ENCODE assay signal across 19 cellular contexts in the genomic region with DNA sequence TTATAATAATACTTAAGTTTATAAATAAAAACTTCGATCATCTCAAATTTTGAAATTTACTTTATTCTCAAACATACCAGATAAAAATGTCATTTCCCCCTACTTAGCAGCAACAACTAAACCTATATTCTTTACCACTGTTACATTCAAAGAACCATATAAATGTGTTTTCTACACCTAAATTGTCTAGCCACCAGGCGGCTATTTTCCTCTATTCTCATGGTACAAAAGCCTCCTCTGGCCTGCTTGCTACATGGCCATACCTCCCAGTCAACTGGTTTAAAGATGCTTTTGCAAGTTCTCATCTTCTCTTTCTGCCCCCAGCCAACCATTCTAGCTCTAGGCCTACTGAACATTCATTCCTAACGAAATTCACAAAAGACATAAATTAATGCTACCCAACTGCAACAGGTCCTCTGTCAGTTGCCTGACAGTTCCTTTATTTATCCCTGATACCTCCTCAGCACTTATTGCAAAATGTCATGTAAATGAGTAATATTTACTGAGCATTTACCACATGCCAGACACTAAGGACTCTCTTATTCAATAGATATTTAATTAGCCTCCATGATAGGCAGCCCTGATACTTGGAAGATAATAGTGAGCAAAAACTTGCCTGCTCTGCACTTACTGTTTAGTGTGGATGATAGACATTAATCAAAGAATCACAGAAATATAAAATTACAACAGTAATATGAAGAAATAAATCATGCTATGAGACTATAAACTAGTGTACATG. TPM values are rescaled to one million over a fixed set of nuclear protein-coding genes. Genes with fewer than 3 reads are reported as not detected.
DNase-seq lines count a peak whose midpoint lies in the region; ATAC-seq, FAIRE-seq and TF ChIP-seq lines count a peak whose summit lies in the region.
"Had no signal": no experiment of that assay in that cellular context is flagged by ENCODE, and none has a peak within 500 bp of the region (broad histone marks: within the 10 kb centered on the region; RNA-seq: fewer than 3 reads in every experiment).

No MANE protein-coding gene starts in this region.

- no peaks in the 10 kb centered on the region for H3K27me3 ChIP-seq in bronchial epithelial cell (ENCODE audit: control insufficient read depth, insufficient read depth, low read length)
- H3K27me3 ChIP-seq: SJSA1 had no signal

- CTCF ChIA-PET in activated naive CD4-positive, alpha-beta T cell treated with anti-CD3 and anti-CD28 coated beads for 36 hours (lab: Charles Lee) = no interaction called here

- H3K9me3 Mint-ChIP-seq in activated naive CD4-positive, alpha-beta T cell treated with anti-CD3 and anti-CD28 coated beads, Interleukin-2, amount 50 U/mL, for 24 hours = no peaks in the 10 kb centered on the region
- no peaks in the 10 kb centered on the region for H3K9me3 Mint-ChIP-seq in activated naive CD4-positive, alpha-beta T cell treated with anti-CD3 and anti-CD28 coated beads for 36 hours
- no peaks in the 10 kb centered on the region for H3K9me3 Mint-ChIP-seq in activated T-helper 1 cell treated with anti-CD3 and anti-CD28 coated beads, Interleukin-12 subunit alpha, Interleukin-12 subunit beta, Interleukin-2, Interleukin-4 antibody, amounts not matched to agents 30 ng/mL and 10 ng/mL and 1 ng/mL, durations not matched to agents 14 hours and 24 hours and 36 hours

- H3K27me3 Mint-ChIP-seq in activated naive CD4-positive, alpha-beta T cell treated with anti-CD3 and anti-CD28 coated beads, Interleukin-2, amount 50 U/mL, for 24 hours = no peaks in the 10 kb centered on the region
- no peaks in the 10 kb centered on the region for H3K27me3 Mint-ChIP-seq in activated naive CD4-positive, alpha-beta T cell treated with anti-CD3 and anti-CD28 coated beads for 36 hours (ENCODE audit: low read depth)
- H3K27me3 Mint-ChIP-seq in activated T-helper 1 cell treated with anti-CD3 and anti-CD28 coated beads, Interleukin-12 subunit alpha, Interleukin-12 subunit beta, Interleukin-2, Interleukin-4 antibody, amounts not matched to agents 30 ng/mL and 10 ng/mL and 1 ng/mL, durations not matched to agents 14 hours and 24 hours and 36 hours (ENCODE audit: insufficient read depth) = no peaks in the 10 kb centered on the region

- intact Hi-C loops in activated naive CD4-positive, alpha-beta T cell treated with anti-CD3 and anti-CD28 coated beads for 36 hours (cut with micrococcal nuclease) = no loop called here
- intact Hi-C loops in activated T-helper 1 cell treated with anti-CD3 and anti-CD28 coated beads, Interleukin-12 subunit alpha, Interleukin-12 subunit beta, Interleukin-2, Interleukin-4 antibody, amounts not matched to agents 30 ng/mL and 10 ng/mL and 1 ng/mL, durations not matched to agents 14 hours and 24 hours and 36 hours (cut with micrococcal nuclease) = no loop called here

- H3K27ac Mint-ChIP-seq in activated naive CD4-positive, alpha-beta T cell treated with anti-CD3 and anti-CD28 coated beads, Interleukin-2, amount 50 U/mL, for 24 hours = peak overlapping the region; percentile 4
- H3K27ac Mint-ChIP-seq in activated naive CD4-positive, alpha-beta T cell treated with anti-CD3 and anti-CD28 coated beads for 36 hours = no peak overlapping the region
- H3K27ac Mint-ChIP-seq in activated T-helper 1 cell treated with anti-CD3 and anti-CD28 coated beads, Interleukin-12 subunit alpha, Interleukin-12 subunit beta, Interleukin-2, Interleukin-4 antibody, amounts not matched to agents 30 ng/mL and 10 ng/mL and 1 ng/mL, durations not matched to agents 14 hours and 24 hours and 36 hours = no peak overlapping the region

- H3K4me3 Mint-ChIP-seq in activated naive CD4-positive, alpha-beta T cell treated with anti-CD3 and anti-CD28 coated beads, Interleukin-2, amount 50 U/mL, for 24 hours = no peak overlapping the region
- no peak overlapping the region for H3K4me3 Mint-ChIP-seq in activated naive CD4-positive, alpha-beta T cell treated with anti-CD3 and anti-CD28 coated beads for 36 hours
- no peak overlapping the region for H3K4me3 Mint-ChIP-seq in activated T-helper 1 cell treated with anti-CD3 and anti-CD28 coated beads, Interleukin-12 subunit alpha, Interleukin-12 subunit beta, Interleukin-2, Interleukin-4 antibody, amounts not matched to agents 30 ng/mL and 10 ng/mL and 1 ng/mL, durations not matched to agents 14 hours and 24 hours and 36 hours

- no peak for DNase-seq in activated naive CD4-positive, alpha-beta T cell treated with anti-CD3 and anti-CD28 coated beads for 36 hours
- peak; percentile 5 for DNase-seq in NOMO-1 treated with DMSO at 0.1 percent for 48 hours (lab: John Stamatoyannopoulos, UW; ENCODE audit: unreplicated experiment)
- DNase-seq in bronchial epithelial cell (ENCODE audit: low read depth) = peak; percentile 28
- no peak for DNase-seq in kidney glomerular epithelial cell (lab: John Stamatoyannopoulos, UW)
- no peak for DNase-seq in activated T-helper 1 cell treated with anti-CD3 and anti-CD28 coated beads, Interleukin-12 subunit alpha, Interleukin-12 subunit beta, Interleukin-2, Interleukin-4 antibody, amounts not matched to agents 30 ng/mL and 10 ng/mL and 1 ng/mL, durations not matched to agents 14 hours and 24 hours and 36 hours (ENCODE audit: low spot score)
- DNase-seq in stimulated activated CD8-positive, alpha-beta memory T cell treated with anti-CD3 and anti-CD28 coated beads, Interleukin-4, amount 100 ng/mL, for 48 hours = no peak
- DNase-seq: C1 segment of cervical spinal cord, COR-L47, DMS153, GOT3, KBM-7, NCI-H1930, NCI-H2171 treated with DMSO at 0.1 percent for 48 hours, NCI-H510A, OCI-M1 had no signal

- FAIRE-seq in bronchial epithelial cell (lab: Jason Lieb, UNC) = no peak
- FAIRE-seq: GM12891 had no signal

- H3K36me3 Mint-ChIP-seq in activated naive CD4-positive, alpha-beta T cell treated with anti-CD3 and anti-CD28 coated beads, Interleukin-2, amount 50 U/mL, for 24 hours = peaks cover 5% of the 10 kb centered on the region
- peaks cover 2% of the 10 kb centered on the region for H3K36me3 Mint-ChIP-seq in activated naive CD4-positive, alpha-beta T cell treated with anti-CD3 and anti-CD28 coated beads for 36 hours (ENCODE audit: low read depth)
- peaks cover 13% of the 10 kb centered on the region for H3K36me3 Mint-ChIP-seq in activated T-helper 1 cell treated with anti-CD3 and anti-CD28 coated beads, Interleukin-12 subunit alpha, Interleukin-12 subunit beta, Interleukin-2, Interleukin-4 antibody, amounts not matched to agents 30 ng/mL and 10 ng/mL and 1 ng/mL, durations not matched to agents 14 hours and 24 hours and 36 hours (ENCODE audit: low read depth)

- no peak for TF ChIP-seq CTCF in bronchial epithelial cell (IDR thresholded peaks at IDR 0.05; ENCODE audit: insufficient read depth, low read length, severe bottlenecking)

- no peaks in the 10 kb centered on the region for H3K36me3 ChIP-seq in bronchial epithelial cell (ENCODE audit: control insufficient read depth, insufficient read depth, low read length)

- ATAC-seq in HG02759 (IDR thresholded peaks at IDR 0.05; ENCODE audit: unreplicated experiment) = no peak

- H3K4me3 ChIP-seq in bronchial epithelial cell (ENCODE audit: low read depth, low read length) = no peak overlapping the region
- H3K4me3 ChIP-seq: SJSA1 had no signal

- H3K4me1 Mint-ChIP-seq in activated naive CD4-positive, alpha-beta T cell treated with anti-CD3 and anti-CD28 coated beads, Interleukin-2, amount 50 U/mL, for 24 hours = peaks cover 84% of the 10 kb centered on the region
- peaks cover 63% of the 10 kb centered on the region for H3K4me1 Mint-ChIP-seq in activated naive CD4-positive, alpha-beta T cell treated with anti-CD3 and anti-CD28 coated beads for 36 hours (ENCODE audit: low read depth)
- H3K4me1 Mint-ChIP-seq in activated T-helper 1 cell treated with anti-CD3 and anti-CD28 coated beads, Interleukin-12 subunit alpha, Interleukin-12 subunit beta, Interleukin-2, Interleukin-4 antibody, amounts not matched to agents 30 ng/mL and 10 ng/mL and 1 ng/mL, durations not matched to agents 14 hours and 24 hours and 36 hours (ENCODE audit: low read depth) = peaks cover 39% of the 10 kb centered on the region

RNA-seq across cellular contexts. Expression of a gene that starts 5.0 kb away (rescaled TPM):
- total RNA-seq in activated naive CD4-positive, alpha-beta T cell treated with anti-CD3 and anti-CD28 coated beads for 36 hours = 10 to 100 TPM; 19.0 to 21.4 TPM
- total RNA-seq in bronchial epithelial cell = 16.8 and 20.0 TPM in 2 replicates
- total RNA-seq in activated T-helper 1 cell treated with anti-CD3 and anti-CD28 coated beads, Interleukin-12 subunit alpha, Interleukin-12 subunit beta, Interleukin-2, Interleukin-4 antibody, amounts not matched to agents 30 ng/mL and 10 ng/mL and 1 ng/mL, durations not matched to agents 14 hours and 24 hours and 36 hours = 28.3 and 31.0 TPM in 2 replicates

Comparison
In these comparisons a context has a peak if more than half of its experiments do, and no peak if none do; other contexts are left out.
1. DNase-seq: peak in NOMO-1 treated with DMSO at 0.1 percent for 48 hours (single experiment) and bronchial epithelial cell (single experiment); none in activated naive CD4-positive, alpha-beta T cell treated with anti-CD3 and anti-CD28 coated beads for 36 hours (single experiment), kidney glomerular epithelial cell (single experiment), activated T-helper 1 cell treated with anti-CD3 and anti-CD28 coated beads, Interleukin-12 subunit alpha, Interleukin-12 subunit beta, Interleukin-2, Interleukin-4 antibody, amounts not matched to agents 30 ng/mL and 10 ng/mL and 1 ng/mL, durations not matched to agents 14 hours and 24 hours and 36 hours (single experiment) and stimulated activated CD8-positive, alpha-beta memory T cell treated with anti-CD3 and anti-CD28 coated beads, Interleukin-4, amount 100 ng/mL, for 48 hours (single experiment).